In the genomic region with DNA sequence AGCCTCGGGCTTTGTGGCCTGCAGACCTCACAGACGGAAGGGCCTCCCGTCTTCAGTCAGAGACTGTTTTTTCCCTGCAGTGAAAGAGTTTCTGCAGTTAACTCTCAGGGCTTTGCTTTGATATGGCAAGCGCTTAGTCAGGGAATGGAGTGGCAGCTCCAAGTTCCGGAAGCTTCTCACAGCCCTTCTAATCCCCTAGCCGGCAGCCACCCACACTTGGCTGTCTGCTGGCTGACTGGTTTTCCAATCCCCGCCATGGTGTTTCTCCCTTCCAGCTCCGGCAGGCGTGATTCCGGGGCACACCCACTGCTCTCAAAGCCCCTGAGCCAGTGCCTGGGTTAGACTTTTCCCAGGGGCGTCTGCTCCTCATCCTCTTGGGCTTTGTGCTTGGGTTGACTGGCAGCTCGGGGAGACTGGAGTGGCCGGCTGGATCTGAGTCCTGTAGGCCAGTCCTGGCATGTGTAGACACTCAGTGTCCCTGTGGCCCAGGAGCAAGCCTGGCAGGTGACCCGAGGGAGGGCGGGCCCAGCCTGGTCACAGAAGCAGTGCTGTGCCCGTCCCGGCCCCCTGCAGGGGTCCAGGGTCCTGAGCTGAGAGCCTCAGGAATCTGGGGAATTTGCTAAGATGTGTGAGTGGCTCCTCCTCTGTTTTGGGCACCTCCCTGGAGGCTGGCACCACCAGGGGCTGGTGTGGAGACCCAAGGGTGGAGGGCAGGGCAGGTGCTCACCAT, we compare ENCODE assay signal across 10 cellular contexts. TPM values are rescaled to one million over a fixed set of nuclear protein-coding genes. Genes with fewer than 3 reads are reported as not detected.
DNase-seq lines count a peak whose midpoint lies in the region; TF ChIP-seq lines count a peak whose summit lies in the region.
"Had no signal": no experiment of that assay in that cellular context is flagged by ENCODE, and none has a peak within 500 bp of the region (broad histone marks: within the 10 kb centered on the region; RNA-seq: fewer than 3 reads in every experiment).

No MANE protein-coding gene starts in this region.

- peaks cover 90% of the 10 kb centered on the region for H3K79me2 ChIP-seq in mammary epithelial cell (ENCODE audit: insufficient read depth, low read length)

- peak overlapping the region; percentile 12 for H2AFZ ChIP-seq in mammary epithelial cell (ENCODE audit: low read depth, low read length)

- in situ Hi-C loops in mammary epithelial cell (cut with MboI; ENCODE audit: low sequenced_read_pairs in 2 of 2), result no loop called here
- in situ Hi-C loops in HAP-1 (cut with MboI; ENCODE audit: low sequenced_read_pairs), result no loop called here

- no TSS peak for BruUV-seq in mammary epithelial cell (replicated peaks; lab: Mats Ljungman, UMichigan)

- DNase-seq in GM04504 (ENCODE audit: low read depth), result peak; percentile 17
- no peak for DNase-seq in mammary epithelial cell
- peak; percentile 39 for DNase-seq in hepatic stellate cell (ENCODE audit: low spot score)
- peak; percentile 69 for DNase-seq in skeletal muscle cell (ENCODE audit: low read depth)
- DNase-seq in HAP-1 (ENCODE audit: low spot score in 2 of 2), result no peak
- no peak for DNase-seq in NCI-H69 (lab: John Stamatoyannopoulos, UW)
- no peak for DNase-seq in UCSD-AML1 (lab: John Stamatoyannopoulos, UW; ENCODE audit: unreplicated experiment)
- DNase-seq in activated gamma-delta T cell (lab: John Stamatoyannopoulos, UW), result no peak
- DNase-seq: activated T-cell treated with anti-CD3 and anti-CD28 coated beads, Interleukin-2, amount 50 U/mL, for 48 hours; erythroblast had no signal

- H3K27me3 ChIP-seq in mammary epithelial cell (ENCODE audit: insufficient read depth, low read length) (no peaks in the 10 kb centered on the region), HAP-1 (ENCODE audit: low read depth) (no peaks in the 10 kb centered on the region)

- H3K4me3 ChIP-seq in mammary epithelial cell (replicated peaks in 1 of 3; ENCODE audit: insufficient read depth in 1 of 3, low read depth in 2 of 3, low read length in 3 of 3) (no peak overlapping the region), skeletal muscle cell (ENCODE audit: low read depth, low read length) (no peak overlapping the region), HAP-1 (no peak overlapping the region)

- peaks cover 9% of the 10 kb centered on the region for H3K36me3 ChIP-seq in mammary epithelial cell (ENCODE audit: insufficient read depth, low read length)
- H3K36me3 ChIP-seq in HAP-1 (replicated peaks), result 0 out of 2 replicates have a peak, but pooled peaks cover 9% of the 10 kb centered on the region

- no peaks in the 10 kb centered on the region for H3K9me3 ChIP-seq in mammary epithelial cell (replicated peaks; ENCODE audit: insufficient read depth, low read length)
- H3K9me3 ChIP-seq in HAP-1, result no peaks in the 10 kb centered on the region

- peaks cover 44% of the 10 kb centered on the region for H3K4me1 ChIP-seq in mammary epithelial cell (ENCODE audit: insufficient read depth, low read length)
- no peaks in the 10 kb centered on the region for H3K4me1 ChIP-seq in HAP-1

- no peak for TF ChIP-seq CTCF in mammary epithelial cell (conservative IDR thresholded peaks at IDR 0.05 in 1 of 2, IDR thresholded peaks at IDR 0.05 in 1 of 2; ENCODE audit: extremely low read depth in 1 of 2, insufficient read depth in 1 of 2, low read depth in 1 of 2, low read length in 2 of 2)

- intact Hi-C loops in mammary epithelial cell (cut with micrococcal nuclease), result no loop called here

- CTCF ChIA-PET in mammary epithelial cell (lab: Charles Lee; ENCODE audit: low non-redundant PET), result interaction anchor here (0.6 kb wide), 1 partner anchor 429 kb away, joined by 3 read pairs; no protein-coding TSS in a partner anchor

- H3K9ac ChIP-seq in mammary epithelial cell (ENCODE audit: insufficient read depth, low read length), result peak overlapping the region; percentile 33

- dilution Hi-C loops in mammary epithelial cell (cut with HindIII; ENCODE audit: low sequenced_read_pairs), result loop anchor here (5.0 kb wide), 1 partner anchor 43 kb away; no protein-coding TSS in a partner anchor

- H4K20me1 ChIP-seq in mammary epithelial cell (ENCODE audit: insufficient read depth, low read length), result no peaks in the 10 kb centered on the region

- H3K27ac ChIP-seq in mammary epithelial cell (ENCODE audit: insufficient read depth, low read depth, low read length), result peak overlapping the region; percentile 56

- 20% methylated on average over 14 of the region's 17 CpGs for WGBS in mammary epithelial cell (ENCODE audit: low coverage, missing lambda C conversion rate)

- peak overlapping the region; percentile 26 for H3K4me2 ChIP-seq in mammary epithelial cell (ENCODE audit: insufficient read depth, low read depth, low read length)

RNA-seq across cellular contexts. Expression of gene BAIAP2, which starts 30.0 kb away (rescaled TPM):
- total RNA-seq in mammary epithelial cell, result 100 to 1,000 TPM in 1 of 2 donors, 10 to 100 TPM in 1; 30.8 to 114 TPM
- polyA plus RNA-seq in mammary epithelial cell, result 40.7 TPM
- polyA minus RNA-seq in mammary epithelial cell, result 24.5 TPM

Comparison
In these comparisons a context has a peak if more than half of its experiments do, and no peak if none do; other contexts are left out.
1. DNase-seq: peak in GM04504 (single experiment), hepatic stellate cell (single experiment) and skeletal muscle cell (single experiment); none in mammary epithelial cell (single experiment), HAP-1 (0 of 2), NCI-H69 (single experiment), UCSD-AML1 (single experiment) and activated gamma-delta T cell (single experiment).